In genomic region chr20:32110727-32111126, GRCh38 we compare ENCODE assay signal across 10 cellular contexts. TPM values are rescaled to one million over a fixed set of nuclear protein-coding genes. Genes with fewer than 3 reads are reported as not detected.
DNase-seq lines count a peak whose midpoint lies in the region; ATAC-seq and TF ChIP-seq lines count a peak whose summit lies in the region.
"Had no signal": no experiment of that assay in that cellular context is flagged by ENCODE, and none has a peak within 500 bp of the region (broad histone marks: within the 10 kb centered on the region; RNA-seq: fewer than 3 reads in every experiment).

No MANE protein-coding gene starts in this region.

- CTCF ChIA-PET in A673 (lab: Charles Lee): no interaction called here

- peak overlapping the region; percentile 70 for H3K4me3 ChIP-seq in A673 (ENCODE audit: low read depth, low read length, poor library complexity, severe bottlenecking)
- H3K4me3 ChIP-seq in HUES6 (ENCODE audit: low read depth, low read length): peak overlapping the region; percentile 97
- peak overlapping the region; percentile 83 to 95 (median 93) for H3K4me3 ChIP-seq in breast epithelium
- peak overlapping the region; percentile 82 for H3K4me3 ChIP-seq in mononuclear cell (ENCODE audit: low read length)

- POLR2A ChIA-PET in A673 (lab: Charles Lee; ENCODE audit: low non-redundant PET): no interaction called here

- no peaks in the 10 kb centered on the region for H3K9me3 ChIP-seq in A673 (ENCODE audit: low read depth, low read length, poor library complexity, severe bottlenecking)
- no peaks in the 10 kb centered on the region for H3K9me3 ChIP-seq in HUES6 (ENCODE audit: control insufficient read depth, insufficient read depth, low read depth, low read length)
- no peaks in the 10 kb centered on the region for H3K9me3 ChIP-seq in breast epithelium
- no peaks in the 10 kb centered on the region for H3K9me3 ChIP-seq in mononuclear cell (ENCODE audit: low read depth, low read length)
- H3K9me3 ChIP-seq: testis had no signal

- peaks cover 8% of the 10 kb centered on the region for H3K27me3 ChIP-seq in A673 (replicated peaks; ENCODE audit: insufficient read depth, low read depth, low read length, poor library complexity)
- H3K27me3 ChIP-seq in HUES6 (ENCODE audit: control insufficient read depth, insufficient read depth, low read length): no peaks in the 10 kb centered on the region
- H3K27me3 ChIP-seq in breast epithelium: no peaks in the 10 kb centered on the region
- H3K27me3 ChIP-seq in mononuclear cell (ENCODE audit: insufficient read depth, low read length): no peaks in the 10 kb centered on the region
- H3K27me3 ChIP-seq: testis had no signal

- H3K4me1 ChIP-seq in A673 (ENCODE audit: insufficient read depth, low read length, poor library complexity, severe bottlenecking) (peaks cover 6% of the 10 kb centered on the region), HUES6 (ENCODE audit: control insufficient read depth, insufficient read depth, low read length) (0 out of 2 replicates have a peak, but pooled peaks cover 4% of the 10 kb centered on the region), breast epithelium (peaks cover 0 to 14% of the 10 kb centered on the region in 2 donors), mononuclear cell (ENCODE audit: insufficient read depth, low read length) (peaks cover 58% of the 10 kb centered on the region)

- H3K36me3 ChIP-seq in A673 (ENCODE audit: insufficient read depth, low read length, poor library complexity, severe bottlenecking) (peaks cover 6% of the 10 kb centered on the region), HUES6 (ENCODE audit: control insufficient read depth, insufficient read depth, low read length) (no peaks in the 10 kb centered on the region), breast epithelium (no peaks in the 10 kb centered on the region)

- no peak for ATAC-seq in GM19395 (IDR thresholded peaks at IDR 0.05; ENCODE audit: unreplicated experiment)

- DNase-seq in A673 (ENCODE audit: low spot score) (no peak), breast epithelium (ENCODE audit: low spot score in 2 of 2) (no peak), ureter (ENCODE audit: low spot score) (no peak), Ammon's horn (ENCODE audit: low spot score) (no peak)
- no peak for DNase-seq in stimulated activated CD4-positive, alpha-beta T cell treated with anti-CD3 and anti-CD28 coated beads, Interleukin-4, amount 100 ng/mL, for 24 hours
- DNase-seq: activated CD4-positive, alpha-beta T cell treated with anti-CD3 and anti-CD28 coated beads for 1 hour had no signal

- H3K27ac ChIP-seq in A673 (ENCODE audit: low read depth, low read length, poor library complexity, severe bottlenecking) (peak overlapping the region; percentile 99), HUES6 (ENCODE audit: low read depth, low read length) (no peak overlapping the region), breast epithelium (no peak overlapping the region)

- TSS peak; percentile 51 for BruUV-seq in A673 (replicated peaks; lab: Mats Ljungman, UMichigan)

- intact Hi-C loops in A673 (cut with micrococcal nuclease; ENCODE audit: unreplicated experiment): no loop called here
- intact Hi-C loops in breast epithelium (cut with DNase I; ENCODE audit: low total_unique reads): no loop called here

- TF ChIP-seq CTCF in A673 (conservative IDR thresholded peaks at IDR 0.05; ENCODE audit: low read depth, low read length) (no peak), breast epithelium (IDR thresholded peaks at IDR 0.05) (no peak)

- no peak for TF ChIP-seq POLR2A in breast epithelium (IDR thresholded peaks at IDR 0.05)

- H3K9ac ChIP-seq in HUES6 (ENCODE audit: low read length): peak overlapping the region; percentile 99

RNA-seq across cellular contexts. Expression of gene TM9SF4, which starts 1.2 kb away (rescaled TPM):
- total RNA-seq in A673 (2021) (54.1 and 54.4 TPM in 2 replicates), breast epithelium (10 to 100 TPM; 20.2 to 28.5 (median 26.9) TPM), mononuclear cell (20.5 TPM), ureter (69.4 TPM)

RNA-seq across cellular contexts. Expression of gene HCK, which starts 58.7 kb away (rescaled TPM):
- total RNA-seq in A673 (2021): not detected in 2 replicates
- total RNA-seq in breast epithelium: 10 to 100 TPM; 10.2 to 27.4 (median 16.0) TPM
- total RNA-seq in mononuclear cell: 52.4 TPM
- 6.1 TPM for total RNA-seq in ureter
